In genomic region chr5:114362197-114362976, GRCh38 we compare ENCODE assay signal across 8 cellular contexts. TPM values are rescaled to one million over a fixed set of nuclear protein-coding genes. Genes with fewer than 3 reads are reported as not detected.
DNase-seq lines count a peak whose midpoint lies in the region; ATAC-seq and TF ChIP-seq lines count a peak whose summit lies in the region.

No MANE protein-coding gene starts in this region.

- TF ChIP-seq CTCF in Calu3 (IDR thresholded peaks at IDR 0.05; ENCODE audit: unreplicated experiment) (no peak), lung (IDR thresholded peaks at IDR 0.05; ENCODE audit: control extremely low read depth, extremely low read depth) (no peak)

- peaks cover 25% of the 10 kb centered on the region for H3K36me3 ChIP-seq in HUES48 (ENCODE audit: control insufficient read depth, insufficient read depth, low read length)
- no peaks in the 10 kb centered on the region for H3K36me3 ChIP-seq in lung (ENCODE audit: control insufficient read depth in 2 of 2, insufficient read depth in 2 of 2, low read length in 2 of 2)

- CTCF ChIA-PET in Calu3 (lab: Charles Lee), result interaction anchor here (2.8 to 3.1 kb wide), 2 partner anchors 87 to 90 kb away, joined by 9 to 16 read pairs; no protein-coding TSS in a partner anchor

- H3K9me3 ChIP-seq in HUES48 (ENCODE audit: control insufficient read depth, insufficient read depth, low read length) (no peaks in the 10 kb centered on the region), lung (ENCODE audit: control insufficient read depth in 2 of 2, insufficient read depth in 1 of 2, low read length in 1 of 2) (peaks cover 0 to 2% of the 10 kb centered on the region in 2 donors)

- peaks cover 35% of the 10 kb centered on the region for H3K27me3 Mint-ChIP-seq in Calu3 (ENCODE audit: unreplicated experiment)

- 1 to 2% methylated on average over 57 to 87 of the region's 87 CpGs for WGBS in lung, 2 donors

- H3K27ac Mint-ChIP-seq in Calu3 (ENCODE audit: unreplicated experiment), result peak overlapping the region; percentile 87

- H3K4me1 Mint-ChIP-seq in Calu3 (ENCODE audit: low read depth, unreplicated experiment), result no peaks in the 10 kb centered on the region

- DNase-seq in Calu3 (no peak), lung (ENCODE audit: low spot score) (no peak), pons (ENCODE audit: low spot score) (no peak), erythroblast (lab: John Stamatoyannopoulos, UW) (no peak)

- H3K36me3 Mint-ChIP-seq in Calu3 (ENCODE audit: insufficient read depth, unreplicated experiment), result peaks cover 21% of the 10 kb centered on the region

- H3K27me3 ChIP-seq in HUES48 (ENCODE audit: control insufficient read depth, insufficient read depth, low read length) (peaks cover 15% of the 10 kb centered on the region), lung (ENCODE audit: control insufficient read depth, insufficient read depth) (peaks cover 3% of the 10 kb centered on the region)

- intact Hi-C loops in Calu3 (cut with micrococcal nuclease; ENCODE audit: unreplicated experiment), result loop anchor here (1.0 to 10.0 kb wide), 3 partner anchors 85 to 882 kb away; no protein-coding TSS in a partner anchor

- no peaks in the 10 kb centered on the region for H3K9me3 Mint-ChIP-seq in Calu3 (ENCODE audit: low read depth, unreplicated experiment)

- peak overlapping the region; percentile 95 for H3K4me3 ChIP-seq in HUES48 (ENCODE audit: low read depth, low read length)
- H3K4me3 ChIP-seq in lung, result peak overlapping the region; percentile 77

- TF ChIP-seq POLR2A in erythroblast (IDR thresholded peaks at IDR 0.05; ENCODE audit: low read length), result no peak

- H3K27ac ChIP-seq in HUES48 (ENCODE audit: low read depth, low read length), result peak overlapping the region; percentile 86
- H3K27ac ChIP-seq in cingulate gyrus (ENCODE audit: low read depth, low read length), result peak overlapping the region; percentile 19
- peak overlapping the region in 1 of 2 donors; percentile 71 for H3K27ac ChIP-seq in lung (ENCODE audit: low read depth in 1 of 2, low read length in 1 of 2)

- H3K9ac ChIP-seq in HUES48 (ENCODE audit: low read depth, low read length), result peak overlapping the region; percentile 91

- peak overlapping the region; percentile 99 for H3K4me3 Mint-ChIP-seq in Calu3 (ENCODE audit: low read depth, unreplicated experiment)

- H3K4me1 ChIP-seq in HUES48 (ENCODE audit: control insufficient read depth, insufficient read depth, low read length) (peaks cover 23% of the 10 kb centered on the region), lung (ENCODE audit: control insufficient read depth in 2 of 2, insufficient read depth in 2 of 2, low read length in 2 of 2) (peaks cover 0 to 9% of the 10 kb centered on the region in 2 donors)

- peak; percentile 20 for ATAC-seq in GM19397 (IDR thresholded peaks at IDR 0.05; ENCODE audit: unreplicated experiment)
- peak; percentile 10 for ATAC-seq in lung (ENCODE audit: insufficient read depth, low FRiP score)
- ATAC-seq in HG03135 (IDR thresholded peaks at IDR 0.05; ENCODE audit: unreplicated experiment), result no peak

- no TSS peak for BruUV-seq in Calu3 (replicated peaks; lab: Mats Ljungman, UMichigan)

RNA-seq across cellular contexts. Expression of gene KCNN2, which starts 0.5 kb away (rescaled TPM):
- total RNA-seq in Calu3 (2022) (1.2 and 2.0 TPM in 2 replicates), lung (1 to 10 TPM; 2.0 to 4.9 TPM)
- polyA plus RNA-seq in lung, result 1 to 10 TPM in 1 of 2 donors, under 1 TPM in 1; 0.74 to 2.7 TPM
